In the genomic region with DNA sequence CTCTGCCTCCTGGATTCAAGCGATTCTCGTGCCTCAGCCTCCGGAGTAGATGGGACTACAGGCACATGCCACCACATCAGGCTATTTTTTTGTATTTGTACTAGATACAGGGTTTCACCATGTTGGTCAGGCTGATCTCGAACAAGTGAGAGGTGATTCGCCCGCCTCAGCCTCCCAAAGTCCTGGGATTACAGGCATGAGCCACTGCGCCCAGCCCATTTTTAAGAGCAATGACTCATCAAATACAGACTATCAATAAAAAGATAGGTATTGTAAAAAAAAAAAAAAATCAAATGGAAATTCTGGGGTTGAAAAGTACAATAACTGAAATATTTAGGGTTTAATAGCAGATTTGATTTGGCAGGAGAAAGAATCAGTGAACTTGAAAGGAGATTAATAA, we compare ENCODE assay signal across 1 cellular context.
TF ChIP-seq lines count a peak whose summit lies in the region.

No MANE protein-coding gene starts in this region.

TF ChIP-seq in IMR-90, 13 proteins besides CTCF, POLR2A, EP300 and RAD21:
- TF ChIP-seq RCOR1 (IDR thresholded peaks at IDR 0.05; ENCODE audit: insufficient replicate concordance, low read length): no peak
- peak; percentile 70 for TF ChIP-seq NFE2L2 (IDR thresholded peaks at IDR 0.05; ENCODE audit: low read depth, low read length)
